Comparison of ENCODE assay signal across 9 cellular contexts in the genomic region with DNA sequence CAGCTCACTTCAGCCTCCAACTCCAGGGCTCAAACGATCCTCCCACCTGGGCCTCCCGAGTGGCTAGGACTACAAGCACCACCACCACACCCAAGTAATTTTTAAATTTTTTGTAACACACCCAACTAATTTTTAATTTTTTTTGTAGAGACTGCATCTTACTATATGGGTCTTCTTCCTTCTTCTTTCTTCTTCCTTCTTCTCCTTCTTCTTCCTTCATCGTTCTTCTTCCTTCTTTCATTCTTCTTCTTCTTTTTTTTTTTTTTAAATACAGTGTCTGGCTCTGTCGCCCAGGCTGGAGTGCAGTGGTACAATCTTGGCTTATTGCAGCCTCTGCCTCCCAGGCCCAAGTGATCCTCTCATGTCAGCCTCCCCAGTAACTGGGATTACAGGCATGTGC. TPM values are rescaled to one million over a fixed set of nuclear protein-coding genes. Genes with fewer than 3 reads are reported as not detected.
DNase-seq lines count a peak whose midpoint lies in the region; ATAC-seq, FAIRE-seq and TF ChIP-seq lines count a peak whose summit lies in the region.
"Had no signal": no experiment of that assay in that cellular context is flagged by ENCODE, and none has a peak within 500 bp of the region (broad histone marks: within the 10 kb centered on the region; RNA-seq: fewer than 3 reads in every experiment).

No MANE protein-coding gene starts in this region.

- CTCF ChIA-PET in activated CD4-positive, alpha-beta T cell treated with anti-CD3 and anti-CD28 coated beads for 36 hours (lab: Charles Lee) = interaction anchor here (1.1 to 1.2 kb wide), 2 partner anchors 47 to 87 kb away, joined by 3 to 5 read pairs; no protein-coding TSS in a partner anchor
- CTCF ChIA-PET in HepG2 (lab: Yijun Ruan, JAX; ENCODE audit: low intra/inter-chr PET ratio, low total read pairs) = no interaction called here

- peaks cover 12% of the 10 kb centered on the region for H3K36me3 Mint-ChIP-seq in activated CD4-positive, alpha-beta T cell treated with anti-CD3 and anti-CD28 coated beads for 36 hours (ENCODE audit: low read depth)
- H3K36me3 Mint-ChIP-seq in activated naive CD8-positive, alpha-beta T cell = peaks cover 2% of the 10 kb centered on the region

- H3K4me2 ChIP-seq in HepG2 (ENCODE audit: low read depth, low read length) = peak overlapping the region; percentile 71

- H3K27ac ChIP-seq in HepG2 (ENCODE audit: extremely low read length, insufficient read depth, low read length) = peak overlapping the region; percentile 88
- peak overlapping the region; percentile 90 for H3K27ac ChIP-seq in suprapubic skin

- no peaks in the 10 kb centered on the region for H3K9me3 Mint-ChIP-seq in activated CD4-positive, alpha-beta T cell treated with anti-CD3 and anti-CD28 coated beads for 36 hours (ENCODE audit: low read depth)
- H3K9me3 Mint-ChIP-seq in activated naive CD8-positive, alpha-beta T cell (ENCODE audit: low read depth) = no peaks in the 10 kb centered on the region

- TF ChIP-seq POLR2A in HepG2 (IDR thresholded peaks at IDR 0.05; ENCODE audit: insufficient read depth in 1 of 2, low read depth in 2 of 2, low read length in 2 of 2) (no peak), suprapubic skin (IDR thresholded peaks at IDR 0.05) (no peak)

- WGBS in HepG2 (ENCODE audit: low lambda C conversion rate) = 97% methylated on average over 4 of the region's 4 CpGs
- 87% methylated on average over 4 of the region's 4 CpGs for WGBS in suprapubic skin

- no TSS peak for BruUV-seq in HepG2 (replicated peaks; lab: Mats Ljungman, UMichigan)

- in situ Hi-C loops in HepG2 (cut with HindIII; ENCODE audit: extremely low pct_ligation_motif_present, low pct_unique_long_range_greater_than_20kb) = no loop called here

- no peak for TF ChIP-seq RAD21 in HepG2 (CRISPR knock-in tag; IDR thresholded peaks at IDR 0.05)

- H3K36me3 ChIP-seq in HepG2 (replicated peaks in 1 of 2; ENCODE audit: control insufficient read depth in 1 of 2, insufficient read depth in 2 of 2, low read length in 2 of 2) (peaks cover 1 to 5% of the 10 kb centered on the region in 2 experiments; a peak in 1 of 5 replicates), suprapubic skin (no peaks in the 10 kb centered on the region)

- peaks cover 67% of the 10 kb centered on the region for H3K4me1 Mint-ChIP-seq in activated CD4-positive, alpha-beta T cell treated with anti-CD3 and anti-CD28 coated beads for 36 hours
- H3K4me1 Mint-ChIP-seq in activated naive CD8-positive, alpha-beta T cell (ENCODE audit: low read depth) = peaks cover 51% of the 10 kb centered on the region

- no peak for DNase-seq in activated CD4-positive, alpha-beta T cell treated with anti-CD3 and anti-CD28 coated beads for 36 hours
- DNase-seq in activated CD4-positive, alpha-beta T cell treated with anti-CD3 and anti-CD28 coated beads for 1 hour = no peak
- DNase-seq in HepG2 (ENCODE audit: low spot score) (no peak), suprapubic skin (ENCODE audit: low spot score in 2 of 2) (no peak), NCI-H2227 (lab: John Stamatoyannopoulos, UW; ENCODE audit: unreplicated experiment) (no peak)
- DNase-seq in activated effector memory CD4-positive, alpha-beta T cell treated with anti-CD3 and anti-CD28 coated beads, Interleukin-2, amount 50 U/mL, for 16 hours = no peak
- DNase-seq in stimulated activated CD4-positive, alpha-beta T cell treated with anti-CD3 and anti-CD28 coated beads, Interleukin-2, amount 100 ng/mL, for 24 hours = no peak
- DNase-seq: activated CD4-positive, CD25-positive, alpha-beta regulatory T cell treated with anti-CD3 and anti-CD28 coated beads, Interleukin-2, amount 50 U/mL, for 72 hours had no signal

- POLR2A ChIA-PET in activated CD4-positive, alpha-beta T cell treated with anti-CD3 and anti-CD28 coated beads for 36 hours (lab: Charles Lee) = interaction anchor here (1.1 kb wide), 1 partner anchor 23 kb away, joined by 3 read pairs; no protein-coding TSS in a partner anchor
- POLR2A ChIA-PET in HepG2 (lab: Yijun Ruan, JAX) = interaction anchor here (1.6 to 2.2 kb wide), 3 partner anchors 10 to 254 kb away, joined by 4 to 12 read pairs (median 11); a partner anchor contains a TSS

- H3K9me3 ChIP-seq in HepG2 (ENCODE audit: low read length) (no peaks in the 10 kb centered on the region), suprapubic skin (no peaks in the 10 kb centered on the region)

- peak overlapping the region; percentile 93 for H3K4me3 Mint-ChIP-seq in activated CD4-positive, alpha-beta T cell treated with anti-CD3 and anti-CD28 coated beads for 36 hours
- peak overlapping the region; percentile 92 for H3K4me3 Mint-ChIP-seq in activated naive CD8-positive, alpha-beta T cell

- TF ChIP-seq CTCF in HepG2 (CRISPR knock-in tag; IDR thresholded peaks at IDR 0.05) = no peak
- no peak for TF ChIP-seq CTCF in suprapubic skin (IDR thresholded peaks at IDR 0.05)

- ATAC-seq in activated CD4-positive, alpha-beta T cell treated with anti-CD3 and anti-CD28 coated beads for 36 hours = no peak
- no peak for ATAC-seq in HepG2

- H4K20me1 ChIP-seq in HepG2 (ENCODE audit: insufficient read depth, low read length) = no peaks in the 10 kb centered on the region

- no peaks in the 10 kb centered on the region for H3K27me3 Mint-ChIP-seq in activated CD4-positive, alpha-beta T cell treated with anti-CD3 and anti-CD28 coated beads for 36 hours
- no peaks in the 10 kb centered on the region for H3K27me3 Mint-ChIP-seq in activated naive CD8-positive, alpha-beta T cell

- H3K9ac ChIP-seq in HepG2 (ENCODE audit: insufficient read depth, low read depth, low read length) = peak overlapping the region; percentile 92

- H3K4me1 ChIP-seq in HepG2 (ENCODE audit: insufficient read depth, low read length) = peaks cover 50% of the 10 kb centered on the region
- peaks cover 38% of the 10 kb centered on the region for H3K4me1 ChIP-seq in suprapubic skin

- FAIRE-seq in HepG2 (lab: Jason Lieb, UNC) = no peak

- peaks cover 18% of the 10 kb centered on the region for H3K79me2 ChIP-seq in HepG2 (ENCODE audit: insufficient read depth, low read length)

- TF ChIP-seq EP300 in HepG2 (IDR thresholded peaks at IDR 0.05; ENCODE audit: low read depth in 2 of 2, low read length in 2 of 2) (no peak), HepG2 (CRISPR knock-in tag; IDR thresholded peaks at IDR 0.05; ENCODE audit: borderline replicate concordance) (no peak), suprapubic skin (IDR thresholded peaks at IDR 0.05) (no peak)

- H3K4me3 ChIP-seq in HepG2 (replicated peaks in 1 of 3; ENCODE audit: insufficient read depth in 1 of 3, low read depth in 2 of 3, low read length in 3 of 3) (peak overlapping the region; percentile 66 to 96 (median 71); a peak in 4 of 6 replicates), suprapubic skin (peak overlapping the region; percentile 64)

- no peak overlapping the region for H2AFZ ChIP-seq in HepG2 (ENCODE audit: low read length)

- intact Hi-C loops in activated CD4-positive, alpha-beta T cell treated with anti-CD3 and anti-CD28 coated beads for 36 hours (cut with DNase I, micrococcal nuclease) = loop anchor here (1.0 to 5.0 kb wide), 6 partner anchors 49 to 254 kb away; a partner anchor contains a TSS
- intact Hi-C loops in HepG2 (cut with micrococcal nuclease; ENCODE audit: unreplicated experiment) = loop anchor here (5.0 kb wide), 1 partner anchor 48 kb away; a partner anchor contains a TSS

- H3K27ac Mint-ChIP-seq in activated CD4-positive, alpha-beta T cell treated with anti-CD3 and anti-CD28 coated beads for 36 hours = peak overlapping the region; percentile 98
- peak overlapping the region; percentile 99 for H3K27ac Mint-ChIP-seq in activated naive CD8-positive, alpha-beta T cell

- no peaks in the 10 kb centered on the region for H3K27me3 ChIP-seq in HepG2 (ENCODE audit: control insufficient read depth in 1 of 2, insufficient read depth in 2 of 2, low read length in 2 of 2)
- no peaks in the 10 kb centered on the region for H3K27me3 ChIP-seq in suprapubic skin

RNA-seq across cellular contexts. Expression of a gene that starts 1.0 kb away (rescaled TPM):
- total RNA-seq in activated CD4-positive, alpha-beta T cell treated with anti-CD3 and anti-CD28 coated beads for 36 hours = 10 to 100 TPM; 16.8 to 20.2 TPM
- total RNA-seq in HepG2 (2016; rRNA removed; fragmentation: Illumina TruSeq; extraction: Trizol) (6.9 and 10.1 TPM in 2 replicates), suprapubic skin (10 to 100 TPM; 31.0 to 45.6 (median 41.2) TPM)
- total RNA-seq in HepG2 (2016; cell fraction: cytosol; rRNA removed; fragmentation: Illumina TruSeq; extraction: Trizol; ENCODE audit: low read depth) = 2.9 and 3.5 TPM in 2 replicates
- 7.6 and 9.8 TPM in 2 replicates for total RNA-seq in HepG2 (2016; cell fraction: insoluble cytoplasmic fraction; rRNA removed; fragmentation: Illumina TruSeq; extraction: Trizol)
- 9.4 and 10.1 TPM in 2 replicates for total RNA-seq in HepG2 (2016; cell fraction: membrane; rRNA removed; fragmentation: Illumina TruSeq; extraction: Trizol)
- 4.8 and 5.8 TPM in 2 replicates for total RNA-seq in HepG2 (2016; cell fraction: nucleus; rRNA removed; fragmentation: Illumina TruSeq; extraction: Trizol)
- polyA plus RNA-seq in HepG2 (2011; rRNA removed) = 8.4 TPM in 2 replicates
- 6.0 and 8.1 TPM in 2 replicates for polyA plus RNA-seq in HepG2 (2011; cell fraction: cytosol; rRNA removed)
- 2.7 and 3.6 TPM in 2 replicates for polyA plus RNA-seq in HepG2 (2011; cell fraction: nucleus; rRNA removed)
- polyA plus RNA-seq in HepG2 (2012) = 7.8 and 8.1 TPM in 2 replicates
- 3.6 and 3.7 TPM in 2 replicates for polyA plus RNA-seq in HepG2 (2016; cell fraction: cytosol; fragmentation: Illumina TruSeq; extraction: Trizol; ENCODE audit: low read depth)
- polyA plus RNA-seq in HepG2 (2016; cell fraction: insoluble cytoplasmic fraction; fragmentation: Illumina TruSeq; extraction: Trizol; ENCODE audit: low read depth) = 9.2 and 9.4 TPM in 2 replicates
- polyA plus RNA-seq in HepG2 (2016; cell fraction: membrane; fragmentation: Illumina TruSeq; extraction: Trizol; ENCODE audit: low read depth) = 6.7 and 7.3 TPM in 2 replicates
- 5.8 and 6.1 TPM in 2 replicates for polyA plus RNA-seq in HepG2 (2016; cell fraction: nucleus; fragmentation: Illumina TruSeq; extraction: Trizol; ENCODE audit: insufficient read depth, low read depth)
- 5.8 and 9.0 TPM in 2 replicates for polyA minus RNA-seq in HepG2 (2011; rRNA and poly(A)+ RNA removed; ENCODE audit: low replicate concordance)
- 5.5 and 6.2 TPM in 2 replicates for polyA minus RNA-seq in HepG2 (2011; cell fraction: cytosol; rRNA and poly(A)+ RNA removed)
- 13.5 and 13.8 TPM in 2 replicates for polyA minus RNA-seq in HepG2 (2011; cell fraction: nucleus; rRNA and poly(A)+ RNA removed)

RNA-seq across cellular contexts. Expression of a gene that starts 48.0 kb away (rescaled TPM):
- total RNA-seq in activated CD4-positive, alpha-beta T cell treated with anti-CD3 and anti-CD28 coated beads for 36 hours = 10 to 100 TPM; 39.3 to 40.4 TPM
- total RNA-seq in HepG2 (2016; rRNA removed; fragmentation: Illumina TruSeq; extraction: Trizol) = 46.6 and 69.1 TPM in 2 replicates
- total RNA-seq in HepG2 (2016; cell fraction: cytosol; rRNA removed; fragmentation: Illumina TruSeq; extraction: Trizol; ENCODE audit: low read depth) = 75.4 and 77.4 TPM in 2 replicates
- total RNA-seq in HepG2 (2016; cell fraction: insoluble cytoplasmic fraction; rRNA removed; fragmentation: Illumina TruSeq; extraction: Trizol) = 45.6 and 69.2 TPM in 2 replicates
- 44.8 and 48.7 TPM in 2 replicates for total RNA-seq in HepG2 (2016; cell fraction: membrane; rRNA removed; fragmentation: Illumina TruSeq; extraction: Trizol)
- 37.1 and 40.3 TPM in 2 replicates for total RNA-seq in HepG2 (2016; cell fraction: nucleus; rRNA removed; fragmentation: Illumina TruSeq; extraction: Trizol)
- polyA plus RNA-seq in HepG2 (2011; rRNA removed) = 33.8 and 45.7 TPM in 2 replicates
- polyA plus RNA-seq in HepG2 (2011; cell fraction: cytosol; rRNA removed) = 38.7 and 54.1 TPM in 2 replicates
- polyA plus RNA-seq in HepG2 (2011; cell fraction: nucleus; rRNA removed) = 18.4 and 20.7 TPM in 2 replicates
- polyA plus RNA-seq in HepG2 (2012) = 38.8 and 40.2 TPM in 2 replicates
- polyA plus RNA-seq in HepG2 (2016; cell fraction: cytosol; fragmentation: Illumina TruSeq; extraction: Trizol; ENCODE audit: low read depth) = 2.3 and 2.6 TPM in 2 replicates
- 45.8 and 48.8 TPM in 2 replicates for polyA plus RNA-seq in HepG2 (2016; cell fraction: insoluble cytoplasmic fraction; fragmentation: Illumina TruSeq; extraction: Trizol; ENCODE audit: low read depth)
- polyA plus RNA-seq in HepG2 (2016; cell fraction: membrane; fragmentation: Illumina TruSeq; extraction: Trizol; ENCODE audit: low read depth) = 11.5 and 13.5 TPM in 2 replicates
- polyA plus RNA-seq in HepG2 (2016; cell fraction: nucleus; fragmentation: Illumina TruSeq; extraction: Trizol; ENCODE audit: insufficient read depth, low read depth) = 29.0 and 30.6 TPM in 2 replicates
- polyA minus RNA-seq in HepG2 (2011; rRNA and poly(A)+ RNA removed; ENCODE audit: low replicate concordance) = 16.0 and 66.0 TPM in 2 replicates
- polyA minus RNA-seq in HepG2 (2011; cell fraction: cytosol; rRNA and poly(A)+ RNA removed) = 50.3 and 55.0 TPM in 2 replicates
- polyA minus RNA-seq in HepG2 (2011; cell fraction: nucleus; rRNA and poly(A)+ RNA removed) = 53.4 and 59.3 TPM in 2 replicates
- total RNA-seq in suprapubic skin = 10 to 100 TPM; 20.3 to 33.2 (median 24.8) TPM
